1 cellular context compared by ENCODE assay signal in the genomic region with DNA sequence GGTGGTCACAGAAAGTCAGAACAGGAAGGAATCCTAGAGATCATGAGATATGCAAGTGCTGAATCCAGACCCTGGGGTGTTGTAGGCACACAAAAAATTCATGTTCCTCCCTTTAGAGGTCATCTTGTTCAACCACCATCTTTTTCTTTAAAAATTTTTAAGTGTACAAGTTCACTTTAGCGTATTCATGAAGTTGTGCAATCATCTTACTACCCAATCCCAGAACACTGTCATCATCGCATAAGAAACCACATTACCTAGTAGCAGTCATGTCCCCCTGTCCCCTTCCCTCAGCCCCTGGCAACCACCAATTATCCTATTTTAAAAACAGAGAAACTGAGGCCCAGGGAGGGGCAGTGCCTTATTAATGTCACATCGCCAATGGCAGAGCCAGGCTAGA.
TF ChIP-seq lines count a peak whose summit lies in the region.

No MANE protein-coding gene starts in this region.

TF ChIP-seq in H1, 55 proteins besides CTCF, POLR2A, EP300 and RAD21 (continued from another document):
- TF ChIP-seq, protein P1, sequence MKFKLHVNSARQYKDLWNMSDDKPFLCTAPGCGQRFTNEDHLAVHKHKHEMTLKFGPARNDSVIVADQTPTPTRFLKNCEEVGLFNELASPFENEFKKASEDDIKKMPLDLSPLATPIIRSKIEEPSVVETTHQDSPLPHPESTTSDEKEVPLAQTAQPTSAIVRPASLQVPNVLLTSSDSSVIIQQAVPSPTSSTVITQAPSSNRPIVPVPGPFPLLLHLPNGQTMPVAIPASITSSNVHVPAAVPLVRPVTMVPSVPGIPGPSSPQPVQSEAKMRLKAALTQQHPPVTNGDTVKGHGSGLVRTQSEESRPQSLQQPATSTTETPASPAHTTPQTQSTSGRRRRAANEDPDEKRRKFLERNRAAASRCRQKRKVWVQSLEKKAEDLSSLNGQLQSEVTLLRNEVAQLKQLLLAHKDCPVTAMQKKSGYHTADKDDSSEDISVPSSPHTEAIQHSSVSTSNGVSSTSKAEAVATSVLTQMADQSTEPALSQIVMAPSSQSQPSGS (IDR thresholded peaks at IDR 0.05; ENCODE audit: low read length), result no peak
- TF ChIP-seq FOSL1 (IDR thresholded peaks at IDR 0.05; ENCODE audit: insufficient read depth, low read depth, low read length) (no peak), SP1 (IDR thresholded peaks at IDR 0.05; ENCODE audit: low read depth, low read length) (no peak), GTF2F1 (IDR thresholded peaks at IDR 0.05; ENCODE audit: borderline replicate concordance, low read depth, low read length) (no peak)
TF ChIP-seq in H1: peak in this region for 0.
